In genomic region chr7:111705807-111706206, GRCh38 we compare ENCODE assay signal across 7 cellular contexts.
"Had no signal": no experiment of that assay in that cellular context is flagged by ENCODE, and none has a peak within 500 bp of the region (broad histone marks: within the 10 kb centered on the region; RNA-seq: fewer than 3 reads in every experiment).

No MANE protein-coding gene starts in this region.

- DNase-seq: GDM1, GF-D8 had no signal

- FAIRE-seq: G401.6, GM12891, GM12892, GM18507, GM19239 had no signal
